In genomic region chr17:8893059-8893458, GRCh38 we compare ENCODE assay signal across 20 cellular contexts. TPM values are rescaled to one million over a fixed set of nuclear protein-coding genes. Genes with fewer than 3 reads are reported as not detected.
DNase-seq lines count a peak whose midpoint lies in the region; ATAC-seq, FAIRE-seq and TF ChIP-seq lines count a peak whose summit lies in the region.
"Had no signal": no experiment of that assay in that cellular context is flagged by ENCODE, and none has a peak within 500 bp of the region (broad histone marks: within the 10 kb centered on the region; RNA-seq: fewer than 3 reads in every experiment).

No MANE protein-coding gene starts in this region.

- H3K36me3 ChIP-seq in left ventricle myocardium inferior (no peaks in the 10 kb centered on the region), H1 (ENCODE audit: control insufficient read depth in 2 of 4, insufficient read depth in 4 of 4, low read length in 3 of 4) (no peaks in the 10 kb centered on the region)

- CTCF ChIA-PET in activated CD8-positive, alpha-beta T cell treated with anti-CD3 and anti-CD28 coated beads for 36 hours (lab: Charles Lee): interaction anchor here (1.2 to 2.0 kb wide), 4 partner anchors 49 to 139 kb away, joined by 3 to 6 read pairs (median 4); no protein-coding TSS in a partner anchor
- CTCF ChIA-PET in H1 (lab: Charles Lee; ENCODE audit: partially characterized antibody): interaction anchor here (1.9 to 10.4 kb wide), 7 partner anchors 8 to 137 kb away, joined by 5 to 107 read pairs (median 28); partner anchors contain the start of gene MFSD6L

- no peak overlapping the region for H2BK12ac ChIP-seq in H1 (ENCODE audit: low read depth, low read length)

- H3K27ac ChIP-seq in left ventricle myocardium inferior (replicated peaks) (no peak overlapping the region), H1 (ENCODE audit: low read depth, low read length) (no peak overlapping the region)

- H3K27ac Mint-ChIP-seq in activated CD8-positive, alpha-beta T cell treated with anti-CD3 and anti-CD28 coated beads for 36 hours: peak overlapping the region; percentile 44
- H3K27ac Mint-ChIP-seq in stimulated activated effector memory CD8-positive, alpha-beta T cell treated with anti-CD3 and anti-CD28 coated beads, Interleukin-12 subunit alpha, Interleukin-12 subunit beta, amount 100 ng/mL, for 72 hours: peak overlapping the region; percentile 83

- H3K4me2 ChIP-seq in H1 (ENCODE audit: insufficient read depth in 1 of 2, low read depth in 2 of 2, low read length in 2 of 2): no peak overlapping the region

- H3K4me1 ChIP-seq in left ventricle myocardium inferior (peaks cover 14% of the 10 kb centered on the region), H1 (replicated peaks in 1 of 4; ENCODE audit: control insufficient read depth in 3 of 4, insufficient read depth in 4 of 4, low read length in 3 of 4) (peaks cover 0 to 15% (median 10%) of the 10 kb centered on the region in 4 experiments; a peak in 4 of 7 replicates)

- H3K9ac ChIP-seq in H1 (replicated peaks in 1 of 4; ENCODE audit: extremely low read depth in 1 of 4, low read depth in 3 of 4, low read length in 3 of 4): no peak overlapping the region

- no peaks in the 10 kb centered on the region for H3K27me3 Mint-ChIP-seq in activated CD8-positive, alpha-beta T cell treated with anti-CD3 and anti-CD28 coated beads for 36 hours

- ATAC-seq in activated CD8-positive, alpha-beta T cell treated with anti-CD3 and anti-CD28 coated beads for 36 hours: no peak
- no peak for ATAC-seq in stimulated activated effector memory CD8-positive, alpha-beta T cell treated with anti-CD3 and anti-CD28 coated beads, Interleukin-12 subunit alpha, Interleukin-12 subunit beta, amount 100 ng/mL, for 72 hours

- no peak overlapping the region for H4K8ac ChIP-seq in H1 (ENCODE audit: extremely low read depth, insufficient read depth, low read length)

- no peak for FAIRE-seq in H1 (lab: Jason Lieb, UNC)

- no peak for TF ChIP-seq CTCF in left ventricle myocardium inferior (IDR thresholded peaks at IDR 0.05; ENCODE audit: borderline replicate concordance)
- TF ChIP-seq CTCF in activated CD8-positive, alpha-beta T cell treated with anti-CD3 and anti-CD28 coated beads for 36 hours (IDR thresholded peaks at IDR 0.05): no peak
- no peak for TF ChIP-seq CTCF in H1 (IDR thresholded peaks at IDR 0.05; ENCODE audit: control extremely low read depth in 1 of 3, insufficient read depth in 1 of 3, low read depth in 1 of 3, low read length in 3 of 3)

- H3K23me2 ChIP-seq in H1 (ENCODE audit: low read depth, low read length): peaks cover 3% of the 10 kb centered on the region; the same call in 1 of the 2 replicates

- intact Hi-C loops in cardiac septum (cut with DNase I): loop anchor here (5.0 kb wide), 1 partner anchor 106 kb away; no protein-coding TSS in a partner anchor
- intact Hi-C loops in left ventricle myocardium inferior (cut with micrococcal nuclease): loop anchor here (10.0 kb wide), 1 partner anchor 88 kb away; no protein-coding TSS in a partner anchor
- intact Hi-C loops in activated CD8-positive, alpha-beta T cell treated with anti-CD3 and anti-CD28 coated beads for 36 hours (cut with micrococcal nuclease): no loop called here

- no peak overlapping the region for H2BK5ac ChIP-seq in H1 (ENCODE audit: low read depth, low read length)

- H3K27me3 ChIP-seq in left ventricle myocardium inferior (ENCODE audit: low read depth) (no peaks in the 10 kb centered on the region), H1 (replicated peaks in 1 of 4; ENCODE audit: control insufficient read depth in 3 of 4, extremely low read depth in 1 of 4, insufficient read depth in 3 of 4, low read length in 3 of 4) (no peaks in the 10 kb centered on the region; a peak in 1 of 7 replicates)

- no peaks in the 10 kb centered on the region for H4K20me1 ChIP-seq in H1 (replicated peaks in 1 of 2; ENCODE audit: control insufficient read depth in 1 of 2, insufficient read depth in 2 of 2, low read length in 2 of 2)

- H3K4me3 ChIP-seq in left ventricle myocardium inferior: no peak overlapping the region
- no peak overlapping the region for H3K4me3 ChIP-seq in H1 (ENCODE audit: extremely low read depth in 1 of 4, insufficient read depth in 2 of 4, low read depth in 3 of 4, low read length in 4 of 4)

- TF ChIP-seq EP300 in H1 (IDR thresholded peaks at IDR 0.05; ENCODE audit: borderline replicate concordance in 1 of 2, low read depth in 2 of 2, low read length in 2 of 2): no peak

- H3K79me2 ChIP-seq in H1 (ENCODE audit: control insufficient read depth in 1 of 2, insufficient read depth in 2 of 2, low read length in 2 of 2): no peaks in the 10 kb centered on the region

- WGBS in H1 (ENCODE audit: extremely low coverage in 1 of 2, insufficient coverage in 1 of 2, insufficient read length in 1 of 2, insufficient replicate concordance in 2 of 2, low coverage in 1 of 2, low lambda C conversion rate in 2 of 2, missing lambda C conversion rate in 1 of 2), 2 experiments: 98% methylated on average over 3 of the region's 3 CpGs; no CpG with 5 or more reads in 1 of the 2 experiments

- no peak overlapping the region for H3K14ac ChIP-seq in H1 (ENCODE audit: insufficient read length)

- no peak overlapping the region for H4K5ac ChIP-seq in H1 (ENCODE audit: insufficient read length, low read depth, low read length)

- H3K4ac ChIP-seq in H1 (replicated peaks; ENCODE audit: insufficient read length, low read depth, low read length): no peak overlapping the region

- H3K36me3 Mint-ChIP-seq in activated CD8-positive, alpha-beta T cell treated with anti-CD3 and anti-CD28 coated beads for 36 hours (ENCODE audit: low read depth): peaks cover 48% of the 10 kb centered on the region
- peaks cover 98% of the 10 kb centered on the region for H3K36me3 Mint-ChIP-seq in stimulated activated effector memory CD8-positive, alpha-beta T cell treated with anti-CD3 and anti-CD28 coated beads, Interleukin-12 subunit alpha, Interleukin-12 subunit beta, amount 100 ng/mL, for 72 hours

- no peak for TF ChIP-seq RAD21 in H1 (IDR thresholded peaks at IDR 0.05 in 1 of 2, conservative IDR thresholded peaks at IDR 0.05 in 1 of 2; ENCODE audit: low read depth in 2 of 2, low read length in 2 of 2)

- no peak overlapping the region for H3K4me3 Mint-ChIP-seq in activated CD8-positive, alpha-beta T cell treated with anti-CD3 and anti-CD28 coated beads for 36 hours
- H3K4me3 Mint-ChIP-seq in stimulated activated effector memory CD8-positive, alpha-beta T cell treated with anti-CD3 and anti-CD28 coated beads, Interleukin-12 subunit alpha, Interleukin-12 subunit beta, amount 100 ng/mL, for 72 hours: no peak overlapping the region

- H2AFZ ChIP-seq in H1 (ENCODE audit: low read length): no peak overlapping the region

- no peak overlapping the region for H2BK20ac ChIP-seq in H1 (ENCODE audit: low read length)

- H2BK15ac ChIP-seq in H1 (ENCODE audit: low read length): no peak overlapping the region

- H3K56ac ChIP-seq in H1 (replicated peaks; ENCODE audit: insufficient read length, low read depth, low read length): no peak overlapping the region

- H2BK120ac ChIP-seq in H1 (replicated peaks; ENCODE audit: low read depth, low read length): no peak overlapping the region

- no peaks in the 10 kb centered on the region for H3K9me3 Mint-ChIP-seq in activated CD8-positive, alpha-beta T cell treated with anti-CD3 and anti-CD28 coated beads for 36 hours
- H3K9me3 Mint-ChIP-seq in stimulated activated effector memory CD8-positive, alpha-beta T cell treated with anti-CD3 and anti-CD28 coated beads, Interleukin-12 subunit alpha, Interleukin-12 subunit beta, amount 100 ng/mL, for 72 hours: no peaks in the 10 kb centered on the region

- H2AK5ac ChIP-seq in H1 (ENCODE audit: low read depth, low read length): no peak overlapping the region

- DNase-seq in cardiac septum (ENCODE audit: low spot score) (peak; percentile 31), left ventricle myocardium inferior (no peak), H1 (ENCODE audit: low read depth in 1 of 2, low spot score in 2 of 2) (no peak), cerebellar cortex (ENCODE audit: low spot score) (no peak), NAMALWA (ENCODE audit: low spot score) (no peak), NCI-H2029 treated with DMSO at 0.1 percent for 48 hours (lab: John Stamatoyannopoulos, UW) (no peak)
- DNase-seq in activated CD8-positive, alpha-beta T cell treated with anti-CD3 and anti-CD28 coated beads for 36 hours: no peak
- DNase-seq in stimulated activated effector memory CD8-positive, alpha-beta T cell treated with anti-CD3 and anti-CD28 coated beads, Interleukin-12 subunit alpha, Interleukin-12 subunit beta, amount 100 ng/mL, for 72 hours (ENCODE audit: low spot score in 2 of 2): no peak
- DNase-seq: C1 segment of cervical spinal cord, COR-L47, DMS153, HCEC 1CT, KG1, NCI-H1436, NCI-H2029, NCI-H2171 treated with DMSO at 0.1 percent for 48 hours, NCI-H748 treated with DMSO at 0.1 percent for 48 hours, SIG-M5 had no signal

- H3K79me1 ChIP-seq in H1 (ENCODE audit: low read depth, low read length): no peaks in the 10 kb centered on the region

- H3K9me3 ChIP-seq in left ventricle myocardium inferior (replicated peaks) (no peaks in the 10 kb centered on the region), H1 (ENCODE audit: insufficient read depth in 2 of 2, low read depth in 1 of 2, low read length in 1 of 2) (no peaks in the 10 kb centered on the region)

- H4K91ac ChIP-seq in H1 (replicated peaks; ENCODE audit: insufficient read length, low read length): no peak overlapping the region

- no peak overlapping the region for H3K18ac ChIP-seq in H1 (ENCODE audit: extremely low read depth, low read length)

- no peak for TF ChIP-seq POLR2A in H1 (IDR thresholded peaks at IDR 0.05; ENCODE audit: control extremely low read depth in 1 of 2, low read depth in 2 of 2, low read length in 2 of 2)

- peaks cover 52% of the 10 kb centered on the region for H3K4me1 Mint-ChIP-seq in activated CD8-positive, alpha-beta T cell treated with anti-CD3 and anti-CD28 coated beads for 36 hours (ENCODE audit: low read depth)
- H3K4me1 Mint-ChIP-seq in stimulated activated effector memory CD8-positive, alpha-beta T cell treated with anti-CD3 and anti-CD28 coated beads, Interleukin-12 subunit alpha, Interleukin-12 subunit beta, amount 100 ng/mL, for 72 hours: peaks cover 57% of the 10 kb centered on the region

- no peak overlapping the region for H3K23ac ChIP-seq in H1 (ENCODE audit: insufficient read length)

- POLR2A ChIA-PET in activated CD8-positive, alpha-beta T cell treated with anti-CD3 and anti-CD28 coated beads for 36 hours (lab: Charles Lee): no interaction called here
- POLR2A ChIA-PET in H1 (lab: Charles Lee; ENCODE audit: partially characterized antibody): no interaction called here

RNA-seq across cellular contexts. Expression of gene PIK3R6, which starts 25.6 kb away (rescaled TPM):
- total RNA-seq in cardiac septum: 1.00 TPM
- 1.2 TPM for total RNA-seq in left ventricle myocardium inferior
- 1 to 10 TPM; 3.8 to 3.9 TPM for total RNA-seq in activated CD8-positive, alpha-beta T cell treated with anti-CD3 and anti-CD28 coated beads for 36 hours
- total RNA-seq in H1 (2021; fragmentation: NEBNext Ultra II Directional; extraction: Animal tissue kit (Norgen Biotek cat#: 25700)): 0.23 and 0.24 TPM in 2 replicates
- 0.72 and 1.2 TPM in 2 replicates for polyA plus RNA-seq in H1 (2011; rRNA removed)
- 0.80 TPM for polyA plus RNA-seq in H1 (2011; cell fraction: cytosol; rRNA removed)
- polyA plus RNA-seq in H1 (2011; cell fraction: nucleus; rRNA removed): 0.93 TPM
- 0.29 to 1.2 TPM (median 0.74 TPM) in 4 replicates for polyA plus RNA-seq in H1 (2012, experiment 1 of 2)
- polyA plus RNA-seq in H1 (2012, experiment 2 of 2): 0.31 TPM
- 0.04 TPM for polyA plus RNA-seq in H1 (2013, experiment 1 of 2)
- polyA plus RNA-seq in H1 (2013, experiment 2 of 2): 0.04 TPM
- polyA minus RNA-seq in H1 (2011; rRNA and poly(A)+ RNA removed): 0.73 and 1.6 TPM in 2 replicates
- not detected for polyA minus RNA-seq in H1 (2011; cell fraction: cytosol; rRNA and poly(A)+ RNA removed)
- polyA minus RNA-seq in H1 (2011; cell fraction: nucleus; rRNA and poly(A)+ RNA removed): 1.00 TPM
- total RNA-seq: A673, NCI-H460 had no signal
